In the genomic region with DNA sequence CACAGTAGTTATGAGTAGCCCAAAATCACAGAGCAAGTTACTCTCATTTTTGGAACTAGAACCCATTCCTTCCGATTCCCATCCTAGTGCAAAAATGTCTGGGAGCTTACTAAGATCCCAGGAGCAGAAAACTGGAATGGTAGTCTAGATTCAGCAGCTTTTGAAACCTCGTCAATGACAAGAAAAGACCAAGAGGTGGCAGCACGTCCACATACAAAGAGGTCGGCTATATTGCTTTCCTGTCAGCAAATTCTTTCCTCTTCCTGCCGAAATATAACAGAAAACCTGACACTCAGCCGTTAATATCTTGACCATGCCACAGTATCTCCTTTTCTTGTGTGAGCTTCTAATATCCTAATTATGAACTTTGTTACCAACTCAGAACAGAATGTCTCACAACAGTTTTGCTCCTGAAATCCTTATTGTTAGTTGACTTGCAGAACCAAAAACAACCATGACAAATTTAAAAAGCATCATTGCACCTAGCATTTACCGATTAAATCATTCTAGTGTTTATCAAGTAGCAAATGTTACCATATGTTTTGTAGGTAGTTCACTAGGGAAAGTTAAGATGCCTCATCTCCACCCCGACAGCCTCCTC, we compare ENCODE assay signal across 8 cellular contexts.
DNase-seq lines count a peak whose midpoint lies in the region; ATAC-seq and TF ChIP-seq lines count a peak whose summit lies in the region.

No MANE protein-coding gene starts in this region.

- DNase-seq in D341Med (ENCODE audit: low spot score) = peak; percentile 59
- DNase-seq in LNCaP clone FGC (ENCODE audit: low read depth) = peak; percentile 40
- peak; percentile 34 for DNase-seq in SK-N-MC (ENCODE audit: low read depth, low spot score)
- DNase-seq in endothelial cell (ENCODE audit: low spot score) = peak; percentile 64
- peak; percentile 68 for DNase-seq in mesendoderm
- DNase-seq in stimulated activated naive CD4-positive, alpha-beta T cell (lab: John Stamatoyannopoulos, UW) = no peak

- no peaks in the 10 kb centered on the region for H3K36me3 Mint-ChIP-seq in endothelial cell (ENCODE audit: low read depth, unreplicated experiment)

- H3K36me3 ChIP-seq in SK-N-MC (ENCODE audit: insufficient read depth, low read length) (no peaks in the 10 kb centered on the region), mesendoderm (ENCODE audit: control insufficient read depth, insufficient read depth, low read length) (no peaks in the 10 kb centered on the region)

- no peaks in the 10 kb centered on the region for H3K79me1 ChIP-seq in mesendoderm (ENCODE audit: low read length)

- no CpG with 5 or more reads among the region's 8 CpGs for WGBS in mesendoderm (ENCODE audit: extremely low coverage, insufficient coverage, low lambda C conversion rate)

- H3K9ac ChIP-seq in SK-N-MC (ENCODE audit: insufficient read length) = no peak overlapping the region
- no peak overlapping the region for H3K9ac ChIP-seq in mesendoderm (ENCODE audit: low read length)

- no peak overlapping the region for H3K56ac ChIP-seq in mesendoderm (ENCODE audit: low read length)

- H2BK5ac ChIP-seq in mesendoderm (ENCODE audit: low read length) = no peak overlapping the region

- H3K9me3 Mint-ChIP-seq in endothelial cell (ENCODE audit: unreplicated experiment) = no peaks in the 10 kb centered on the region

- no peak overlapping the region for H2BK120ac ChIP-seq in mesendoderm (ENCODE audit: low read depth, low read length)

- ATAC-seq in GM18909 (IDR thresholded peaks at IDR 0.05; ENCODE audit: poor library complexity, unreplicated experiment) (peak; percentile 72), HG03139 (IDR thresholded peaks at IDR 0.05; ENCODE audit: unreplicated experiment) (no peak)

- no peak overlapping the region for H3K18ac ChIP-seq in mesendoderm (ENCODE audit: low read length)

- peaks cover 5% of the 10 kb centered on the region for H3K4me1 Mint-ChIP-seq in endothelial cell (ENCODE audit: unreplicated experiment)

- no peak overlapping the region for H3K4ac ChIP-seq in mesendoderm (ENCODE audit: low read depth, low read length)

- H4K8ac ChIP-seq in mesendoderm (ENCODE audit: low read depth, low read length) = no peak overlapping the region

- H2BK15ac ChIP-seq in mesendoderm (replicated peaks; ENCODE audit: low read depth) = no peak overlapping the region

- TF ChIP-seq CTCF in LNCaP clone FGC (IDR thresholded peaks at IDR 0.05; ENCODE audit: control insufficient read depth, extremely low read depth, insufficient read depth) (peak; percentile 81), endothelial cell (IDR thresholded peaks at IDR 0.05; ENCODE audit: unreplicated experiment) (peak; percentile 74)

- peaks cover 1% of the 10 kb centered on the region for H3K27me3 Mint-ChIP-seq in endothelial cell (ENCODE audit: unreplicated experiment)

- no peak overlapping the region for H2AK5ac ChIP-seq in mesendoderm (ENCODE audit: low read length)

- H3K27me3 ChIP-seq in mesendoderm (ENCODE audit: insufficient read depth, low read length, poor library complexity) = no peaks in the 10 kb centered on the region

- H3K23ac ChIP-seq in mesendoderm (ENCODE audit: low read length) = no peak overlapping the region

- H3K27ac ChIP-seq in SK-N-MC (no peak overlapping the region), mesendoderm (ENCODE audit: low read depth, low read length) (no peak overlapping the region)

- H3K4me3 Mint-ChIP-seq in endothelial cell (ENCODE audit: unreplicated experiment) = no peak overlapping the region

- H3K4me1 ChIP-seq in mesendoderm (ENCODE audit: control insufficient read depth, low read depth, low read length) = no peaks in the 10 kb centered on the region

- no peaks in the 10 kb centered on the region for H3K79me2 ChIP-seq in mesendoderm (ENCODE audit: control insufficient read depth, insufficient read depth, low read length)

- H3K9me3 ChIP-seq in SK-N-MC (ENCODE audit: low read depth, low read length) = no peaks in the 10 kb centered on the region

- no peak overlapping the region for H3K4me2 ChIP-seq in mesendoderm (ENCODE audit: low read length)

- no peak overlapping the region for H3K4me3 ChIP-seq in LNCaP clone FGC (ENCODE audit: low read depth, low read length)
- no peak overlapping the region for H3K4me3 ChIP-seq in SK-N-MC
- no peak overlapping the region for H3K4me3 ChIP-seq in mesendoderm (ENCODE audit: low read length)

- no peak overlapping the region for H3K27ac Mint-ChIP-seq in endothelial cell (ENCODE audit: unreplicated experiment)

- H4K5ac ChIP-seq in mesendoderm (ENCODE audit: low read length) = no peak overlapping the region

Comparison
In these comparisons a context has a peak if more than half of its experiments do, and no peak if none do; other contexts are left out.
1. DNase-seq: peak in D341Med (single experiment), LNCaP clone FGC (single experiment), SK-N-MC (single experiment), endothelial cell (single experiment) and mesendoderm (single experiment); none in stimulated activated naive CD4-positive, alpha-beta T cell (0 of 6).